ENCODE assay signal across 22 cellular contexts in genomic region chr22:47457021-47457420, GRCh38.
"Had no signal": no experiment of that assay in that cellular context is flagged by ENCODE, and none has a peak within 500 bp of the region (broad histone marks: within the 10 kb centered on the region; RNA-seq: fewer than 3 reads in every experiment).

No MANE protein-coding gene starts in this region.

- H3K9me3 ChIP-seq: SJSA1 had no signal

- H3K4me1 Mint-ChIP-seq: IgD-negative memory B cell had no signal

- H3K36me3 ChIP-seq: SJSA1 had no signal

- H3K27ac ChIP-seq: HL-60, KMS-11, SJSA1, SK-N-MC had no signal

- H3K27me3 Mint-ChIP-seq: IgD-negative memory B cell had no signal

- H3K4me3 ChIP-seq: K562, SJSA1, SK-N-MC had no signal

- DNase-seq: Kasumi-1, MM.1S, NCI-H1092 treated with DMSO at 0.1 percent for 48 hours, NCI-H1417, NCI-H1436 treated with DMSO at 0.1 percent for 48 hours, NCI-H1694, NCI-H187 treated with DMSO at 0.1 percent for 48 hours, NCI-H2029 treated with DMSO at 0.1 percent for 48 hours, NCI-H2171 treated with DMSO at 0.1 percent for 48 hours, NCI-H2227 treated with DMSO at 0.1 percent for 48 hours, NCI-H524, NCI-H69, NCI-H774, Right ventricle myocardium superior, RPMI8226, SIG-M5 had no signal

- ATAC-seq: K562 had no signal

- H3K27me3 ChIP-seq: SJSA1 had no signal

- H3K4me3 Mint-ChIP-seq: IgD-negative memory B cell had no signal

- H3K27ac Mint-ChIP-seq: IgD-negative memory B cell had no signal

- H3K4me1 ChIP-seq: SJSA1 had no signal
